17 cellular contexts compared by ENCODE assay signal in the genomic region with DNA sequence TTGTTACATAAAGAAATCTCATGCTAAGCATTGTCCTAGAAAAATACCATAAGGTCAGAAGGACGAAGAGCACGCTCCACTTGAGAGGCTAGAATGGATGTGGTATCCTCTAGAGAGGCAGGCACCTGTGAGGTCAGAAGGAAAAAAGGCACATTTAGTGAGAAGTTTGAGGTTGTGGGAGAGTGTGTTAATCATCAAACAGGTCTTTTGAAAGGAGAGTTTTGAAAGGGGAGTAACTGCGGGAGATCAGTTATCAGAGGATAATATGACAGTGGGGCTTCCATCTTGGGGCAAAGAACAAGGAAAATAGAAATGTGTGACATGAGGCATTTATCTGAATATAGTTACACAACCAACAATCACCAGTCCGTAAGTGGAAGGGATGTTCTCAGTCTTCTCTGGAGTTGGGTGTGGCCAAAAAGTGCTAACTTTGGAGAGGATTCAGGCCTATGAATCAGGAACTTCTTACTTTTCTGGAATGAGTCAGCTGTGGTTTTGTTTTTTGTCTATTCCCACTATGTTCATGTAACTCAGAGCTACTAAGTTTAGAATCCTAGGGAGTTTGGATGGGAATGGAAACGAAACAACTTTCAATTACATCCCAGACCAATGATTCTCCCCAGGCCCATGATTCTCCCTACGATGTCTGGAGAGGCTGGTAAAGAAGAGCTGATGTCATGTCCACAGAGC.
DNase-seq lines count a peak whose midpoint lies in the region; ATAC-seq, FAIRE-seq and TF ChIP-seq lines count a peak whose summit lies in the region.
"Had no signal": no experiment of that assay in that cellular context is flagged by ENCODE, and none has a peak within 500 bp of the region (broad histone marks: within the 10 kb centered on the region; RNA-seq: fewer than 3 reads in every experiment).

No MANE protein-coding gene starts in this region.

- TF ChIP-seq EP300 in SK-N-SH (IDR thresholded peaks at IDR 0.05; ENCODE audit: borderline replicate concordance in 1 of 2, low read depth in 1 of 2, low read length in 1 of 2), result no peak

- H3K79me2 ChIP-seq in SK-N-SH (ENCODE audit: insufficient read depth) (no peaks in the 10 kb centered on the region), fibroblast of lung (ENCODE audit: control insufficient read depth, insufficient read depth, low read length) (no peaks in the 10 kb centered on the region), mesendoderm (ENCODE audit: control insufficient read depth, insufficient read depth, low read length) (no peaks in the 10 kb centered on the region)

- 41% methylated on average over 6 of the region's 6 CpGs for whole genome bisulfite sequencing in SK-N-SH (ENCODE audit: low lambda C conversion rate)
- 52% methylated on average over 4 of the region's 6 CpGs for WGBS in mesenchymal stem cell
- WGBS in mesendoderm (ENCODE audit: extremely low coverage, insufficient coverage, low lambda C conversion rate), result no CpG with 5 or more reads among the region's 6 CpGs

- H2BK5ac ChIP-seq in mesenchymal stem cell (ENCODE audit: low read depth, low read length, poor library complexity, severe bottlenecking) (no peak overlapping the region), mesendoderm (ENCODE audit: low read length) (no peak overlapping the region)

- H3K27me3 ChIP-seq in SK-N-SH (ENCODE audit: insufficient read depth), result no peaks in the 10 kb centered on the region
- H3K27me3 ChIP-seq in fibroblast of lung (ENCODE audit: control insufficient read depth, insufficient read depth, low read length), result no peaks in the 10 kb centered on the region
- no peaks in the 10 kb centered on the region for H3K27me3 ChIP-seq in mesenchymal stem cell (ENCODE audit: control insufficient read depth in 1 of 2, insufficient read depth in 1 of 2, low read length in 2 of 2)
- no peaks in the 10 kb centered on the region for H3K27me3 ChIP-seq in mesendoderm (ENCODE audit: insufficient read depth, low read length, poor library complexity)
- H3K27me3 ChIP-seq: sigmoid colon, thyroid gland had no signal

- FAIRE-seq in urothelium cell line (lab: Jason Lieb, UNC), result no peak

- no peaks in the 10 kb centered on the region for H3K36me3 ChIP-seq in SK-N-SH (replicated peaks in 1 of 2; ENCODE audit: control insufficient read depth in 1 of 2, insufficient read depth in 2 of 2, low read length in 1 of 2)
- H3K36me3 ChIP-seq in fibroblast of lung (ENCODE audit: control insufficient read depth, insufficient read depth, low read length), result no peaks in the 10 kb centered on the region
- no peaks in the 10 kb centered on the region for H3K36me3 ChIP-seq in mesenchymal stem cell (ENCODE audit: control insufficient read depth in 1 of 2, insufficient read depth in 2 of 2, low read depth in 1 of 2, low read length in 2 of 2)
- H3K36me3 ChIP-seq in mesendoderm (ENCODE audit: control insufficient read depth, insufficient read depth, low read length), result no peaks in the 10 kb centered on the region
- H3K36me3 ChIP-seq: sigmoid colon, thyroid gland had no signal

- no peaks in the 10 kb centered on the region for H3K9me2 ChIP-seq in SK-N-SH

- no peak overlapping the region for H4K5ac ChIP-seq in mesendoderm (ENCODE audit: low read length)

- H2AFZ ChIP-seq in SK-N-SH (ENCODE audit: low read depth), result no peak overlapping the region
- H2AFZ ChIP-seq in fibroblast of lung (ENCODE audit: low read length), result no peak overlapping the region
- H2AFZ ChIP-seq in mesenchymal stem cell (ENCODE audit: low read depth, low read length), result no peak overlapping the region
- H2AFZ ChIP-seq: GM23338 had no signal

- H3K14ac ChIP-seq in mesenchymal stem cell (ENCODE audit: low read length in 2 of 2), result no peak overlapping the region

- CTCF ChIA-PET in SK-N-SH (lab: Yijun Ruan, JAX), result no interaction called here

- POLR2A ChIA-PET in SK-N-SH (lab: Yijun Ruan, JAX), result no interaction called here

- no peak overlapping the region for H3K4ac ChIP-seq in mesenchymal stem cell (ENCODE audit: low read depth in 1 of 2, low read length in 2 of 2)
- no peak overlapping the region for H3K4ac ChIP-seq in mesendoderm (ENCODE audit: low read depth, low read length)

- no peak overlapping the region for H2BK120ac ChIP-seq in mesenchymal stem cell (ENCODE audit: low read depth, low read length)
- H2BK120ac ChIP-seq in mesendoderm (ENCODE audit: low read depth, low read length), result no peak overlapping the region

- TF ChIP-seq RAD21 in SK-N-SH (IDR thresholded peaks at IDR 0.05; ENCODE audit: low read length), result no peak

- ATAC-seq in SK-N-SH treated with all-trans-retinoic acid at 6 μM for 48 hours (peak; percentile 80), GM18511 (IDR thresholded peaks at IDR 0.05; ENCODE audit: unreplicated experiment) (no peak), HG03460 (IDR thresholded peaks at IDR 0.05; ENCODE audit: unreplicated experiment) (no peak)
- ATAC-seq: GM23338, Panc1 had no signal

- H3K18ac ChIP-seq in mesenchymal stem cell (ENCODE audit: low read depth in 1 of 2, low read length in 2 of 2) (no peak overlapping the region), mesendoderm (ENCODE audit: low read length) (no peak overlapping the region)

- no peak overlapping the region for H4K91ac ChIP-seq in mesenchymal stem cell (ENCODE audit: low read length)

- H4K8ac ChIP-seq in mesenchymal stem cell (ENCODE audit: low read length) (no peak overlapping the region), mesendoderm (ENCODE audit: low read depth, low read length) (no peak overlapping the region)

- TF ChIP-seq CTCF in SK-N-SH (IDR thresholded peaks at IDR 0.05), result no peak
- no peak for TF ChIP-seq CTCF in fibroblast of lung (conservative IDR thresholded peaks at IDR 0.05 in 1 of 2, IDR thresholded peaks at IDR 0.05 in 1 of 2; ENCODE audit: low read depth in 1 of 2, low read length in 2 of 2)

- no peaks in the 10 kb centered on the region for H4K20me1 ChIP-seq in SK-N-SH (ENCODE audit: insufficient read depth)
- H4K20me1 ChIP-seq in fibroblast of lung (ENCODE audit: control insufficient read depth, extremely low read depth, insufficient read depth, low read length), result no peaks in the 10 kb centered on the region

- no peaks in the 10 kb centered on the region for H3K9me3 ChIP-seq in SK-N-SH
- no peaks in the 10 kb centered on the region for H3K9me3 ChIP-seq in fibroblast of lung (ENCODE audit: control insufficient read depth, insufficient read depth, low read depth, low read length)
- peaks cover 20% of the 10 kb centered on the region for H3K9me3 ChIP-seq in mesenchymal stem cell (ENCODE audit: control insufficient read depth, low read length)
- H3K9me3 ChIP-seq: thyroid gland had no signal

- no peak overlapping the region for H2AK5ac ChIP-seq in mesenchymal stem cell (ENCODE audit: low read length, severe bottlenecking)
- no peak overlapping the region for H2AK5ac ChIP-seq in mesendoderm (ENCODE audit: low read length)

- no peaks in the 10 kb centered on the region for H3F3A ChIP-seq in SK-N-SH (replicated peaks; ENCODE audit: insufficient read depth)

- H3K9ac ChIP-seq in SK-N-SH, result no peak overlapping the region
- no peak overlapping the region for H3K9ac ChIP-seq in fibroblast of lung (ENCODE audit: insufficient read depth, low read length)
- peak overlapping the region; percentile 72 for H3K9ac ChIP-seq in mesenchymal stem cell (ENCODE audit: low read length)
- H3K9ac ChIP-seq in mesendoderm (ENCODE audit: low read length), result no peak overlapping the region

- peak overlapping the region in 1 of 2 experiments; percentile 68; a peak in 1 of 4 replicates for H3K27ac ChIP-seq in SK-N-SH (ENCODE audit: low read depth in 2 of 2, low read length in 1 of 2)
- no peak overlapping the region for H3K27ac ChIP-seq in fibroblast of lung (ENCODE audit: insufficient read depth, low read length)
- H3K27ac ChIP-seq in mesenchymal stem cell (ENCODE audit: low read length, poor library complexity, severe bottlenecking), result no peak overlapping the region
- no peak overlapping the region for H3K27ac ChIP-seq in mesendoderm (ENCODE audit: low read depth, low read length)
- H3K27ac ChIP-seq: 22Rv1, HL-60 had no signal

- H2BK12ac ChIP-seq in mesenchymal stem cell (ENCODE audit: low read length in 2 of 2), result no peak overlapping the region

- H3K4me1 ChIP-seq in SK-N-SH (ENCODE audit: control insufficient read depth in 1 of 2, insufficient read depth in 2 of 2, low read depth in 1 of 2, low read length in 1 of 2), result no peaks in the 10 kb centered on the region; a peak in 1 of 4 replicates
- H3K4me1 ChIP-seq in fibroblast of lung (ENCODE audit: control insufficient read depth, extremely low read depth, insufficient read depth, low read length), result no peaks in the 10 kb centered on the region
- H3K4me1 ChIP-seq in mesenchymal stem cell (ENCODE audit: control insufficient read depth, insufficient read depth, low read depth, low read length), result no peaks in the 10 kb centered on the region
- no peaks in the 10 kb centered on the region for H3K4me1 ChIP-seq in mesendoderm (ENCODE audit: control insufficient read depth, low read depth, low read length)

- H3K79me1 ChIP-seq in mesenchymal stem cell (replicated peaks; ENCODE audit: low read length, poor library complexity, severe bottlenecking), result no peaks in the 10 kb centered on the region
- H3K79me1 ChIP-seq in mesendoderm (ENCODE audit: low read length), result no peaks in the 10 kb centered on the region

- DNase-seq in SK-N-SH (no peak), fibroblast of lung (ENCODE audit: low read depth in 2 of 2) (peak; percentile 16 to 76), mesenchymal stem cell (peak; percentile 56), urothelium cell line (ENCODE audit: low spot score) (peak; percentile 44), mesendoderm (no peak)
- DNase-seq: Calu3, midbrain, NCI-H345, sigmoid colon, thyroid gland had no signal

- H3K4me2 ChIP-seq in SK-N-SH (no peak overlapping the region), fibroblast of lung (ENCODE audit: extremely low read depth, insufficient read depth, low read length) (no peak overlapping the region), mesenchymal stem cell (ENCODE audit: low read length, poor library complexity, severe bottlenecking) (no peak overlapping the region), mesendoderm (ENCODE audit: low read length) (no peak overlapping the region)
- H3K4me2 ChIP-seq: GM23338 had no signal

- H2BK15ac ChIP-seq in mesenchymal stem cell (ENCODE audit: low read depth, poor library complexity, severe bottlenecking) (no peak overlapping the region), mesendoderm (replicated peaks; ENCODE audit: low read depth) (no peak overlapping the region)

- H3K4me3 ChIP-seq in SK-N-SH (ENCODE audit: low read depth in 2 of 2, low read length in 1 of 2), result no peak overlapping the region
- no peak overlapping the region for H3K4me3 ChIP-seq in fibroblast of lung (replicated peaks in 1 of 4; ENCODE audit: control extremely low read depth in 1 of 4, insufficient read depth in 1 of 4, low read depth in 3 of 4, low read length in 4 of 4)
- no peak overlapping the region for H3K4me3 ChIP-seq in mesenchymal stem cell (ENCODE audit: insufficient read depth in 1 of 2, low read depth in 1 of 2, low read length in 2 of 2)
- H3K4me3 ChIP-seq in mesendoderm (ENCODE audit: low read length), result no peak overlapping the region
- H3K4me3 ChIP-seq: GM23338, sigmoid colon, thyroid gland had no signal

- no peak overlapping the region for H3K23ac ChIP-seq in mesenchymal stem cell (ENCODE audit: low read length in 2 of 2)
- no peak overlapping the region for H3K23ac ChIP-seq in mesendoderm (ENCODE audit: low read length)

- no peak overlapping the region for H3K56ac ChIP-seq in mesendoderm (ENCODE audit: low read length)

TF ChIP-seq in SK-N-SH, 30 proteins besides CTCF, POLR2A, EP300 and RAD21 (continues in another document):
- TF ChIP-seq TAF1 (IDR thresholded peaks at IDR 0.05; ENCODE audit: borderline replicate concordance, low read depth, low read length), result no peak

Comparison
In these comparisons a context has a peak if more than half of its experiments do, and no peak if none do; other contexts are left out.
1. DNase-seq: peak in fibroblast of lung (2 of 2), mesenchymal stem cell (single experiment) and urothelium cell line (single experiment); none in SK-N-SH (single experiment) and mesendoderm (single experiment).